Comparison of ENCODE assay signal across 19 cellular contexts in genomic region chr21:42942244-42942643, GRCh38. TPM values are rescaled to one million over a fixed set of nuclear protein-coding genes. Genes with fewer than 3 reads are reported as not detected.
"Had no signal": no experiment of that assay in that cellular context is flagged by ENCODE, and none has a peak within 500 bp of the region (broad histone marks: within the 10 kb centered on the region; RNA-seq: fewer than 3 reads in every experiment).

No MANE protein-coding gene starts in this region.

- H3K27ac ChIP-seq: ascending aorta, hepatocyte, left ventricle myocardium inferior, suprapubic skin, upper lobe of right lung had no signal

- H3K36me3 ChIP-seq: ascending aorta, left ventricle myocardium inferior, suprapubic skin, upper lobe of right lung had no signal

- H2AFZ ChIP-seq: hepatocyte had no signal

- H3K79me2 ChIP-seq: hepatocyte had no signal

- H3K27me3 ChIP-seq: ascending aorta, hepatocyte, suprapubic skin, upper lobe of right lung had no signal

- DNase-seq: activated CD4-positive, CD25-positive, alpha-beta regulatory T cell treated with anti-CD3 and anti-CD28 coated beads, Interleukin-2, amount 50 U/mL, for 72 hours; activated naive CD4-positive, alpha-beta T cell treated with Interleukin-2 at 50 U/mL for 16 hours; activated naive CD8-positive, alpha-beta T cell treated with anti-CD3 and anti-CD28 coated beads, Interleukin-2, amount 50 U/mL, for 24 hours; dermis blood vessel endothelial cell; kidney; left ventricle myocardium inferior; mesenchymal stem cell; retina had no signal

- H3K9me3 ChIP-seq: ascending aorta, left ventricle myocardium inferior, suprapubic skin, upper lobe of right lung had no signal

- H3K4me1 ChIP-seq: upper lobe of right lung had no signal

- H3K4me3 ChIP-seq: ascending aorta, hepatocyte, left ventricle myocardium inferior, skin epidermis, suprapubic skin, upper lobe of right lung had no signal

- ATAC-seq: activated naive CD8-positive, alpha-beta T cell treated with anti-CD3 and anti-CD28 coated beads, Interleukin-2, amount 50 U/mL, for 24 hours; activated T-helper 17 cell treated with anti-CD3 and anti-CD28 coated beads, Interleukin-2, amount 50 U/mL, for 72 hours; natural killer cell treated with Interleukin-12 subunit alpha and Interleukin-12 subunit beta and Interleukin-15 and Interleukin-18, amount 100 ng/mL, for 72 hours; upper lobe of right lung had no signal

- H3K4me2 ChIP-seq: hepatocyte had no signal

RNA-seq across cellular contexts. Expression of gene ERVH48-1, which starts 16.8 kb away (rescaled TPM):
- total RNA-seq: activated CD8-positive, alpha-beta memory T cell treated with anti-CD3 and anti-CD28 coated beads for 36 hours; ascending aorta; chondrocyte; dermis blood vessel endothelial cell; esophagus mucosa; glomerular endothelial cell; kidney; left ventricle myocardium inferior; natural killer cell treated with Interleukin-12 subunit alpha and Interleukin-12 subunit beta and Interleukin-15 and Interleukin-18, amount 100 ng/mL, for 72 hours; suprapubic skin; upper lobe of right lung had no signal
